Comparison of ENCODE assay signal across 1 cellular context in genomic region chr11:86469491-86470388, GRCh38.
TF ChIP-seq lines count a peak whose summit lies in the region.

No MANE protein-coding gene starts in this region.

TF ChIP-seq in WTC11, 78 proteins besides CTCF, POLR2A, EP300 and RAD21 (continued from another document):
- no peak for TF ChIP-seq TCF7 (CRISPR knock-in tag; IDR thresholded peaks at IDR 0.05; ENCODE audit: low read depth)
- TF ChIP-seq, protein P1, sequence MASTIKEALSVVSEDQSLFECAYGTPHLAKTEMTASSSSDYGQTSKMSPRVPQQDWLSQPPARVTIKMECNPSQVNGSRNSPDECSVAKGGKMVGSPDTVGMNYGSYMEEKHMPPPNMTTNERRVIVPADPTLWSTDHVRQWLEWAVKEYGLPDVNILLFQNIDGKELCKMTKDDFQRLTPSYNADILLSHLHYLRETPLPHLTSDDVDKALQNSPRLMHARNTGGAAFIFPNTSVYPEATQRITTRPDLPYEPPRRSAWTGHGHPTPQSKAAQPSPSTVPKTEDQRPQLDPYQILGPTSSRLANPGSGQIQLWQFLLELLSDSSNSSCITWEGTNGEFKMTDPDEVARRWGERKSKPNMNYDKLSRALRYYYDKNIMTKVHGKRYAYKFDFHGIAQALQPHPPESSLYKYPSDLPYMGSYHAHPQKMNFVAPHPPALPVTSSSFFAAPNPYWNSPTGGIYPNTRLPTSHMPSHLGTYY (CRISPR knock-in tag; IDR thresholded peaks at IDR 0.05) = no peak
- TF ChIP-seq NR3C1 (CRISPR knock-in tag; conservative IDR thresholded peaks at IDR 0.05; ENCODE audit: low read depth) = no peak
- TF ChIP-seq FOXJ3 (CRISPR knock-in tag; IDR thresholded peaks at IDR 0.05; ENCODE audit: borderline replicate concordance) = no peak
- TF ChIP-seq AFF4 (CRISPR knock-in tag; IDR thresholded peaks at IDR 0.05; ENCODE audit: borderline replicate concordance) = no peak
- no peak for TF ChIP-seq PREB (CRISPR knock-in tag; IDR thresholded peaks at IDR 0.05; ENCODE audit: borderline replicate concordance)
- no peak for TF ChIP-seq TEAD4 (CRISPR knock-in tag; IDR thresholded peaks at IDR 0.05)
- TF ChIP-seq EMX1 (CRISPR knock-in tag; IDR thresholded peaks at IDR 0.05) = no peak
- no peak for TF ChIP-seq ZNF532 (CRISPR knock-in tag; IDR thresholded peaks at IDR 0.05; ENCODE audit: borderline replicate concordance)
- TF ChIP-seq ZNF219 (CRISPR knock-in tag; IDR thresholded peaks at IDR 0.05; ENCODE audit: borderline replicate concordance) = no peak
- no peak for TF ChIP-seq ELF4 (CRISPR knock-in tag; IDR thresholded peaks at IDR 0.05; ENCODE audit: low read depth)
- TF ChIP-seq, protein P2, sequence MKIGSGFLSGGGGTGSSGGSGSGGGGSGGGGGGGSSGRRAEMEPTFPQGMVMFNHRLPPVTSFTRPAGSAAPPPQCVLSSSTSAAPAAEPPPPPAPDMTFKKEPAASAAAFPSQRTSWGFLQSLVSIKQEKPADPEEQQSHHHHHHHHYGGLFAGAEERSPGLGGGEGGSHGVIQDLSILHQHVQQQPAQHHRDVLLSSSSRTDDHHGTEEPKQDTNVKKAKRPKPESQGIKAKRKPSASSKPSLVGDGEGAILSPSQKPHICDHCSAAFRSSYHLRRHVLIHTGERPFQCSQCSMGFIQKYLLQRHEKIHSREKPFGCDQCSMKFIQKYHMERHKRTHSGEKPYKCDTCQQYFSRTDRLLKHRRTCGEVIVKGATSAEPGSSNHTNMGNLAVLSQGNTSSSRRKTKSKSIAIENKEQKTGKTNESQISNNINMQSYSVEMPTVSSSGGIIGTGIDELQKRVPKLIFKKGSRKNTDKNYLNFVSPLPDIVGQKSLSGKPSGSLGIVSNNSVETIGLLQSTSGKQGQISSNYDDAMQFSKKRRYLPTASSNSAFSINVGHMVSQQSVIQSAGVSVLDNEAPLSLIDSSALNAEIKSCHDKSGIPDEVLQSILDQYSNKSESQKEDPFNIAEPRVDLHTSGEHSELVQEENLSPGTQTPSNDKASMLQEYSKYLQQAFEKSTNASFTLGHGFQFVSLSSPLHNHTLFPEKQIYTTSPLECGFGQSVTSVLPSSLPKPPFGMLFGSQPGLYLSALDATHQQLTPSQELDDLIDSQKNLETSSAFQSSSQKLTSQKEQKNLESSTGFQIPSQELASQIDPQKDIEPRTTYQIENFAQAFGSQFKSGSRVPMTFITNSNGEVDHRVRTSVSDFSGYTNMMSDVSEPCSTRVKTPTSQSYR (CRISPR knock-in tag; IDR thresholded peaks at IDR 0.05) = no peak
